Comparison of ENCODE assay signal across 7 cellular contexts in the genomic region with DNA sequence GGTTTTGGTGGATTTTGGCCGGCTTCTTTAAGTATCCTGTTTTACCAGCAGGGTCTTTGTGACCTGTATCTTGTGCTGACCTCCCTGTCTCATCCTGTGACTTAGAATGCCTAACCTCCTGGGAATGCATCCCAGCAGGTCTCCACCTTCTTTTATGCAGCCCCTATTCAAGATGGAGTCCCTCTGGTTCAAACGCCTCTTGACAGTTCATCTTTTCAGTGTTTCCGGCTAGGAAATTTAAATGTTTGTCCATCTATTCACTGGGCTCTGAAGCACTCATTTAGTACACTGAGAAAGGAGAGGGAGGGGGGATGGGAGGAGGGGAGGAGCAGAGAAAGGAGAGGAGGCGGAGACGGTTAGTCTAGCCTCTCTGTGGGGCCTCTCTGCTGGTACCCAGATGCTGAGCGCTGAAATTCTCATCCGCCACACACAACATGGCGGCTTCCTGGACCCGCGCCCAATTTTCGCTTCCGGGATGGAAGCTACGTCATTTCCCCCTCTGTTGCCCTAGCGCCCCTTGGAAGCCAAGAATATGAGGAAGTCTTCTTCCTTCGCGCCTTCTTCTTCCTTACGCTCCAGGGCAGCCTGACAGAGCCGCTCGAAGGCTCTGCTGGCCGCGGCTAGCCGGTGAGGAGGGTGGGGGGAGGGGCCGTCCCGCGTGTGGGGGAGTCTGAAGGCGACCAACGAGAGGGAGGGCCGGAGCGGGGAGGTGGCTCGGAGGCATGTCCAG.
A peak's percentile ranks its signal among the peaks of the same experiment; 100 is the strongest.
DNase-seq lines count a peak whose midpoint lies in the region; ATAC-seq and TF ChIP-seq lines count a peak whose summit lies in the region.

No MANE protein-coding gene starts in this region.

- H3K36me3 ChIP-seq in fibroblast of lung (ENCODE audit: control insufficient read depth, insufficient read depth, low read length) = no peaks in the 10 kb centered on the region

- peaks cover 6% of the 10 kb centered on the region for H3K4me1 Mint-ChIP-seq in activated T-cell treated with anti-CD3 and anti-CD28 coated beads, Interleukin-2, amount 50 U/mL, for 72 hours (ENCODE audit: low read depth)
- peaks cover 11 to 24% (median 19%) of the 10 kb centered on the region in 4 donors for H3K4me1 Mint-ChIP-seq in naive thymus-derived CD8-positive, alpha-beta T cell

- H3K4me2 ChIP-seq in fibroblast of lung (ENCODE audit: extremely low read depth, insufficient read depth, low read length) = peak overlapping the region; percentile 51

- peak overlapping the region; percentile 45 for H3K27ac Mint-ChIP-seq in activated T-cell treated with anti-CD3 and anti-CD28 coated beads, Interleukin-2, amount 50 U/mL, for 72 hours
- H3K27ac Mint-ChIP-seq in naive thymus-derived CD8-positive, alpha-beta T cell = peak overlapping the region; percentile 46 to 93 (median 90)

- H3K9ac ChIP-seq in fibroblast of lung (ENCODE audit: insufficient read depth, low read length) = no peak overlapping the region

- peak overlapping the region; percentile 76 to 89 for H3K4me3 Mint-ChIP-seq in activated T-cell treated with anti-CD3 and anti-CD28 coated beads, Interleukin-2, amount 50 U/mL, for 72 hours
- H3K4me3 Mint-ChIP-seq in naive thymus-derived CD8-positive, alpha-beta T cell = peak overlapping the region; percentile 71 to 90 (median 84)

- no peaks in the 10 kb centered on the region for H3K9me3 ChIP-seq in fibroblast of lung (ENCODE audit: control insufficient read depth, insufficient read depth, low read depth, low read length)

- no peaks in the 10 kb centered on the region for H3K4me1 ChIP-seq in fibroblast of lung (ENCODE audit: control insufficient read depth, extremely low read depth, insufficient read depth, low read length)

- H3K27me3 Mint-ChIP-seq in activated T-cell treated with anti-CD3 and anti-CD28 coated beads, Interleukin-2, amount 50 U/mL, for 72 hours (ENCODE audit: low read depth) = no peaks in the 10 kb centered on the region
- peaks cover 0 to 17% (median 7%) of the 10 kb centered on the region in 5 donors for H3K27me3 Mint-ChIP-seq in naive thymus-derived CD8-positive, alpha-beta T cell

- POLR2A ChIA-PET in naive thymus-derived CD8-positive, alpha-beta T cell (lab: Charles Lee) = interaction anchor here (0.9 kb wide), 2 partner anchors 208 to 1997 kb away, joined by 3 to 4 read pairs; a partner anchor contains a TSS

- DNase-seq in NCI-H69 (lab: John Stamatoyannopoulos, UW) = peak; percentile 96
- peak; percentile 89 to 92 for DNase-seq in activated T-cell treated with anti-CD3 and anti-CD28 coated beads, Interleukin-2, amount 50 U/mL, for 72 hours
- peak; percentile 70 to 80 for DNase-seq in fibroblast of lung (ENCODE audit: low read depth in 2 of 2)
- DNase-seq in naive thymus-derived CD8-positive, alpha-beta T cell = peak; percentile 81 to 94 (median 88)
- DNase-seq in stimulated activated CD8-positive, alpha-beta memory T cell treated with anti-CD3 and anti-CD28 coated beads, Interleukin-7, amount 100 ng/mL, for 48 hours (ENCODE audit: extremely low read depth in 1 of 2, low read depth in 1 of 2) = peak; percentile 57 to 73

- peaks cover 3 to 6% of the 10 kb centered on the region in 2 donors for H3K9me3 Mint-ChIP-seq in activated T-cell treated with anti-CD3 and anti-CD28 coated beads, Interleukin-2, amount 50 U/mL, for 72 hours
- H3K9me3 Mint-ChIP-seq in naive thymus-derived CD8-positive, alpha-beta T cell = peaks cover 0 to 4% (median 0%) of the 10 kb centered on the region in 9 donors

- H3K79me2 ChIP-seq in fibroblast of lung (ENCODE audit: control insufficient read depth, insufficient read depth, low read length) = no peaks in the 10 kb centered on the region

- no peak overlapping the region for H3K27ac ChIP-seq in fibroblast of lung (ENCODE audit: insufficient read depth, low read length)

- peak; percentile 95 for ATAC-seq in GM18873 (IDR thresholded peaks at IDR 0.05; ENCODE audit: low FRiP score, unreplicated experiment)
- ATAC-seq in HG03139 (IDR thresholded peaks at IDR 0.05; ENCODE audit: unreplicated experiment) = peak; percentile 94
- ATAC-seq in activated T-cell treated with anti-CD3 and anti-CD28 coated beads, Interleukin-2, amount 50 U/mL, for 72 hours (replicated peaks in 1 of 2) = peak; percentile 96
- peak; percentile 96 for ATAC-seq in naive thymus-derived CD8-positive, alpha-beta T cell

- TF ChIP-seq CTCF in fibroblast of lung (conservative IDR thresholded peaks at IDR 0.05 in 1 of 2, IDR thresholded peaks at IDR 0.05 in 1 of 2; ENCODE audit: low read depth in 1 of 2, low read length in 2 of 2) = no peak

- H3K4me3 ChIP-seq in fibroblast of lung (replicated peaks in 1 of 4; ENCODE audit: control extremely low read depth in 1 of 4, insufficient read depth in 1 of 4, low read depth in 3 of 4, low read length in 4 of 4) = peak overlapping the region; percentile 26 to 72 (median 42)

- peak overlapping the region; percentile 85 for H2AFZ ChIP-seq in fibroblast of lung (ENCODE audit: low read length)

- H3K36me3 Mint-ChIP-seq in activated T-cell treated with anti-CD3 and anti-CD28 coated beads, Interleukin-2, amount 50 U/mL, for 72 hours (ENCODE audit: insufficient read depth in 2 of 2) = peaks cover 4 to 5% of the 10 kb centered on the region in 2 donors
- peaks cover 0 to 4% (median 2%) of the 10 kb centered on the region in 3 donors for H3K36me3 Mint-ChIP-seq in naive thymus-derived CD8-positive, alpha-beta T cell

- H4K20me1 ChIP-seq in fibroblast of lung (ENCODE audit: control insufficient read depth, extremely low read depth, insufficient read depth, low read length) = no peaks in the 10 kb centered on the region

- H3K27me3 ChIP-seq in fibroblast of lung (ENCODE audit: control insufficient read depth, insufficient read depth, low read length) = peaks cover 2% of the 10 kb centered on the region
